Comparison of ENCODE assay signal across 9 cellular contexts in genomic region chr5:72268753-72269410, GRCh38. TPM values are rescaled to one million over a fixed set of nuclear protein-coding genes. Genes with fewer than 3 reads are reported as not detected.
DNase-seq lines count a peak whose midpoint lies in the region; ATAC-seq, FAIRE-seq and TF ChIP-seq lines count a peak whose summit lies in the region.
"Had no signal": no experiment of that assay in that cellular context is flagged by ENCODE, and none has a peak within 500 bp of the region (broad histone marks: within the 10 kb centered on the region; RNA-seq: fewer than 3 reads in every experiment).

No MANE protein-coding gene starts in this region.

- H3K27me3 ChIP-seq in HCT116 (ENCODE audit: insufficient read depth, low read length) (no peaks in the 10 kb centered on the region), astrocyte (ENCODE audit: insufficient read depth, low read length) (no peaks in the 10 kb centered on the region)

- no peaks in the 10 kb centered on the region for H3K9me2 ChIP-seq in HCT116 (ENCODE audit: insufficient read depth)

- no peaks in the 10 kb centered on the region for H3K27me3 Mint-ChIP-seq in astrocyte (ENCODE audit: low read depth, unreplicated experiment)

- no peak overlapping the region for H3K4me2 ChIP-seq in HCT116 (ENCODE audit: low read length)
- H3K4me2 ChIP-seq in astrocyte (ENCODE audit: low read length) = no peak overlapping the region

- H4K20me1 ChIP-seq in HCT116 (ENCODE audit: insufficient read depth) (peaks cover 9% of the 10 kb centered on the region; the same call in 1 of the 2 replicates), astrocyte (ENCODE audit: insufficient read depth, low read length) (peaks cover 4% of the 10 kb centered on the region)

- H3K4me3 ChIP-seq in HCT116 (replicated peaks in 1 of 2; ENCODE audit: low read depth in 1 of 2, low read length in 2 of 2) = no peak overlapping the region
- no peak overlapping the region for H3K4me3 ChIP-seq in astrocyte (ENCODE audit: insufficient read depth, low read depth, low read length)

- no peak for FAIRE-seq in D721Med (lab: Jason Lieb, UNC)
- no peak for FAIRE-seq in astrocyte (lab: Jason Lieb, UNC)

- H3K9me3 Mint-ChIP-seq in astrocyte (ENCODE audit: unreplicated experiment) = no peaks in the 10 kb centered on the region
- H3K9me3 Mint-ChIP-seq: T-helper 1 cell treated with Interleukin-12 subunit alpha and Interleukin-12 subunit beta and Interleukin-4 antibody, amounts not matched to agents 30 μg/mL and 1 μg/mL, for 36 hours had no signal

- H3K79me2 ChIP-seq in HCT116 (ENCODE audit: insufficient read depth, low read length) = peaks cover 85% of the 10 kb centered on the region
- H3K79me2 ChIP-seq in astrocyte (ENCODE audit: insufficient read depth, low read length) = peaks cover 6% of the 10 kb centered on the region

- H2AFZ ChIP-seq in HCT116 (ENCODE audit: low read depth, low read length, poor library complexity, severe bottlenecking) (no peak overlapping the region), astrocyte (ENCODE audit: low read depth, low read length) (no peak overlapping the region)

- peaks cover 3% of the 10 kb centered on the region for H3K4me1 Mint-ChIP-seq in astrocyte (ENCODE audit: low read depth, unreplicated experiment)

- H3K9ac ChIP-seq in HCT116 (ENCODE audit: low read length) (no peak overlapping the region), astrocyte (ENCODE audit: low read length) (no peak overlapping the region)

- no peak for TF ChIP-seq POLR2A in HCT116 (IDR thresholded peaks at IDR 0.05; ENCODE audit: borderline replicate concordance, extremely low read depth, insufficient read depth, insufficient read length)

- H3K36me3 ChIP-seq in HCT116 (ENCODE audit: control insufficient read depth in 1 of 2, insufficient read depth in 2 of 2, low read length in 2 of 2) (no peaks in the 10 kb centered on the region), astrocyte (ENCODE audit: insufficient read depth, low read length) (peaks cover 3% of the 10 kb centered on the region)

- ATAC-seq in HCT116 = peak; percentile 70
- ATAC-seq in HG03457 (IDR thresholded peaks at IDR 0.05; ENCODE audit: unreplicated experiment) = no peak

- BruUV-seq in HCT116 (replicated peaks; lab: Mats Ljungman, UMichigan) = no TSS peak

- H3K27ac ChIP-seq in HCT116 (ENCODE audit: low read depth, low read length) = no peak overlapping the region
- H3K27ac ChIP-seq in astrocyte (ENCODE audit: low read depth, low read length) = no peak overlapping the region

- H3K36me3 Mint-ChIP-seq in astrocyte (ENCODE audit: low read depth, unreplicated experiment) = peaks cover 2% of the 10 kb centered on the region

- intact Hi-C loops in HCT116 (cut with micrococcal nuclease) = loop anchor here (1.0 to 10.0 kb wide), 4 partner anchors 132 to 491 kb away; no protein-coding TSS in a partner anchor

- in situ Hi-C loops in SK-MEL-5 (cut with HindIII; ENCODE audit: low pct_unique_long_range_greater_than_20kb, low sequenced_read_pairs) = no loop called here

- TF ChIP-seq CTCF in D721Med (IDR thresholded peaks at IDR 0.05; ENCODE audit: insufficient read depth, missing control alignments) (peak; percentile 52), HCT116 (IDR thresholded peaks at IDR 0.05 in 2 of 3, conservative IDR thresholded peaks at IDR 0.05 in 1 of 3; ENCODE audit: borderline replicate concordance in 1 of 3, insufficient read depth in 1 of 3, low read depth in 2 of 3, low read length in 2 of 3) (peak; percentile 56 to 90 (median 75); a peak in 5 of 6 replicates), astrocyte (IDR thresholded peaks at IDR 0.05; ENCODE audit: insufficient read depth, low read depth, low read length) (peak; percentile 69)

- H3K4me1 ChIP-seq in HCT116 (ENCODE audit: control insufficient read depth in 1 of 2, insufficient read depth in 2 of 2, low read length in 2 of 2) (no peaks in the 10 kb centered on the region), astrocyte (ENCODE audit: insufficient read depth, low read length) (no peaks in the 10 kb centered on the region)

- H3K9me3 ChIP-seq in HCT116 (ENCODE audit: control insufficient read depth in 1 of 2, insufficient read depth in 1 of 2, low read depth in 1 of 2, low read length in 2 of 2) (no peaks in the 10 kb centered on the region), astrocyte (ENCODE audit: insufficient read depth, low read depth, low read length) (no peaks in the 10 kb centered on the region)

- peak; percentile 70 for TF ChIP-seq RAD21 in HCT116 (IDR thresholded peaks at IDR 0.05; ENCODE audit: low read depth)

- DNase-seq in D721Med (ENCODE audit: insufficient read length, low spot score) (no peak), HCT116 (ENCODE audit: low read depth, low spot score) (peak; percentile 44), SK-MEL-5 (ENCODE audit: low read depth, low spot score) (peak; percentile 85), astrocyte (ENCODE audit: low read depth) (no peak), kidney glomerular epithelial cell (lab: John Stamatoyannopoulos, UW) (peak; percentile 4), foreskin melanocyte (no peak)
- DNase-seq in stimulated activated CD8-positive, alpha-beta memory T cell treated with anti-CD3 and anti-CD28 coated beads, Interleukin-2, amount 100 ng/mL, for 1 hour (ENCODE audit: low read depth in 2 of 2) = peak; percentile 1 to 26

- H3K4me3 Mint-ChIP-seq in astrocyte (ENCODE audit: unreplicated experiment) = no peak overlapping the region
- H3K4me3 Mint-ChIP-seq: T-helper 1 cell treated with Interleukin-12 subunit alpha and Interleukin-12 subunit beta and Interleukin-4 antibody, amounts not matched to agents 30 μg/mL and 1 μg/mL, for 36 hours had no signal

- no peak overlapping the region for H3K27ac Mint-ChIP-seq in astrocyte (ENCODE audit: unreplicated experiment)
- H3K27ac Mint-ChIP-seq: T-helper 1 cell treated with Interleukin-12 subunit alpha and Interleukin-12 subunit beta and Interleukin-4 antibody, amounts not matched to agents 30 μg/mL and 1 μg/mL, for 36 hours had no signal

- POLR2A ChIA-PET in HCT116 (lab: Charles Lee) = no interaction called here

- CTCF ChIA-PET in HCT116 (lab: Charles Lee) = interaction anchor here (1.3 kb wide), 1 partner anchor 14 kb away, joined by 6 read pairs; no protein-coding TSS in a partner anchor

- RAD21 ChIA-PET in HCT116 (lab: Charles Lee; ENCODE audit: low non-redundant PET in 1 of 2, low total read pairs in 2 of 2, uncharacterized antibody in 2 of 2, unreplicated experiment in 2 of 2) = no interaction called here

TF ChIP-seq in HCT116, 20 proteins besides CTCF, POLR2A, EP300 and RAD21:
- TF ChIP-seq ZBTB33 (IDR thresholded peaks at IDR 0.05; ENCODE audit: extremely low read depth, insufficient replicate concordance, low read length) = no peak
- 0 out of 2 replicates have a peak, but pooled peaks have one; percentile 10 for TF ChIP-seq SP1 (IDR thresholded peaks at IDR 0.05; ENCODE audit: low read depth)
TF ChIP-seq in HCT116: peak in this region for 1.

RNA-seq across cellular contexts. Expression of gene MRPS27, which starts 51.2 kb away (rescaled TPM):
- total RNA-seq in HCT116 (2021; ENCODE audit: unreplicated experiment) (113 TPM), astrocyte (37.0 and 43.6 TPM in 2 replicates)
- 37.7 and 51.2 TPM in 2 replicates for polyA plus RNA-seq in HCT116 (2012)
- 122 and 134 TPM in 2 replicates for total RNA-seq in SK-MEL-5 (2014; rRNA removed; shearing (Covaris generic))
- polyA plus RNA-seq in SK-MEL-5 (2015; cell fraction: cytosol; rRNA removed) = 84.6 and 103 TPM in 2 replicates
- polyA plus RNA-seq in SK-MEL-5 (2015; cell fraction: nucleus; rRNA removed) = 52.5 and 59.2 TPM in 2 replicates

RNA-seq across cellular contexts. Expression of gene PTCD2, which starts 51.3 kb away (rescaled TPM):
- total RNA-seq in HCT116 (2021; ENCODE audit: unreplicated experiment) (19.3 TPM), astrocyte (11.4 and 13.5 TPM in 2 replicates)
- 4.9 and 8.7 TPM in 2 replicates for polyA plus RNA-seq in HCT116 (2012)
- total RNA-seq in SK-MEL-5 (2014; rRNA removed; shearing (Covaris generic)) = 19.0 and 25.6 TPM in 2 replicates
- 15.0 and 15.1 TPM in 2 replicates for polyA plus RNA-seq in SK-MEL-5 (2015; cell fraction: cytosol; rRNA removed)
- 22.4 and 28.3 TPM in 2 replicates for polyA plus RNA-seq in SK-MEL-5 (2015; cell fraction: nucleus; rRNA removed)

Comparison
In these comparisons a context has a peak if more than half of its experiments do, and no peak if none do; other contexts are left out.
1. DNase-seq: peak in HCT116 (single experiment), SK-MEL-5 (single experiment), kidney glomerular epithelial cell (single experiment) and stimulated activated CD8-positive, alpha-beta memory T cell treated with anti-CD3 and anti-CD28 coated beads, Interleukin-2, amount 100 ng/mL, for 1 hour (2 of 2); none in D721Med (single experiment), astrocyte (single experiment) and foreskin melanocyte (single experiment).
2. Peak in every context shown above with its lines, with median percentiles within 50 percentile points of each other: CTCF ChIP-seq.